1 cellular context compared by ENCODE assay signal in the genomic region with DNA sequence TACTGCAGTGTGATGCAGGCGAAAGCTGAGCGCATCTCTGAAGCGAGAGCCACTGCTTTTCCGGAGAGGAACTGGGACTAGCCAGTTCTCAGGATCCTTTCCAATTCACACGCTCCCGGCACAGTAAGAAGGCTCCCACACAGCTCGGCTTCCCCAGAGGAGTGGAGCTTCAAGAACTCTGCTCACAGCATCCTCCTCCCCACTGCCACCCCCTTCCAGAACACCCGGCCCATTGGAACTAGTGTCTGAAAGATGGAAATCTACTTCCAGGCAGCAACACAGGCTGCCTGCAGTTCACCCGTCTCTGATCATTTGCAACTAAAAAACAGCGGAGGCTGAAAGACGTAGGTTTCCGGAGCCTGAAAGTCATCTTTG.
TF ChIP-seq lines count a peak whose summit lies in the region.

DGKB (minus strand) TSS at position 163 of the 375 bp plus-strand sequence.

TF ChIP-seq in WTC11, 78 proteins besides CTCF, POLR2A, EP300 and RAD21 (continued from another document):
- TF ChIP-seq ATF2 (CRISPR knock-in tag; IDR thresholded peaks at IDR 0.05; ENCODE audit: borderline replicate concordance, low read depth): no peak
- TF ChIP-seq EMX1 (CRISPR knock-in tag; IDR thresholded peaks at IDR 0.05): no peak
- no peak for TF ChIP-seq ESRRA (CRISPR knock-in tag; IDR thresholded peaks at IDR 0.05; ENCODE audit: borderline replicate concordance)
- TF ChIP-seq NFYB (CRISPR knock-in tag; conservative IDR thresholded peaks at IDR 0.05; ENCODE audit: low read depth): no peak
- TF ChIP-seq ZNF232 (CRISPR knock-in tag; IDR thresholded peaks at IDR 0.05): no peak
- TF ChIP-seq, protein P1, sequence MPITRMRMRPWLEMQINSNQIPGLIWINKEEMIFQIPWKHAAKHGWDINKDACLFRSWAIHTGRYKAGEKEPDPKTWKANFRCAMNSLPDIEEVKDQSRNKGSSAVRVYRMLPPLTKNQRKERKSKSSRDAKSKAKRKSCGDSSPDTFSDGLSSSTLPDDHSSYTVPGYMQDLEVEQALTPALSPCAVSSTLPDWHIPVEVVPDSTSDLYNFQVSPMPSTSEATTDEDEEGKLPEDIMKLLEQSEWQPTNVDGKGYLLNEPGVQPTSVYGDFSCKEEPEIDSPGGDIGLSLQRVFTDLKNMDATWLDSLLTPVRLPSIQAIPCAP (CRISPR knock-in tag; IDR thresholded peaks at IDR 0.05): no peak
- no peak for TF ChIP-seq E2F1 (CRISPR knock-in tag; IDR thresholded peaks at IDR 0.05)
- no peak for TF ChIP-seq CREM (CRISPR knock-in tag; IDR thresholded peaks at IDR 0.05)
- no peak for TF ChIP-seq ERG (CRISPR knock-in tag; IDR thresholded peaks at IDR 0.05)
- no peak for TF ChIP-seq SMAD3 (CRISPR knock-in tag; IDR thresholded peaks at IDR 0.05; ENCODE audit: borderline replicate concordance)
- no peak for TF ChIP-seq TEAD4 (CRISPR knock-in tag; IDR thresholded peaks at IDR 0.05)
- no peak for TF ChIP-seq FOXK1 (CRISPR knock-in tag; IDR thresholded peaks at IDR 0.05)
- no peak for TF ChIP-seq OVOL2 (CRISPR knock-in tag; IDR thresholded peaks at IDR 0.05; ENCODE audit: borderline replicate concordance)
